ENCODE assay signal across 31 cellular contexts in the genomic region with DNA sequence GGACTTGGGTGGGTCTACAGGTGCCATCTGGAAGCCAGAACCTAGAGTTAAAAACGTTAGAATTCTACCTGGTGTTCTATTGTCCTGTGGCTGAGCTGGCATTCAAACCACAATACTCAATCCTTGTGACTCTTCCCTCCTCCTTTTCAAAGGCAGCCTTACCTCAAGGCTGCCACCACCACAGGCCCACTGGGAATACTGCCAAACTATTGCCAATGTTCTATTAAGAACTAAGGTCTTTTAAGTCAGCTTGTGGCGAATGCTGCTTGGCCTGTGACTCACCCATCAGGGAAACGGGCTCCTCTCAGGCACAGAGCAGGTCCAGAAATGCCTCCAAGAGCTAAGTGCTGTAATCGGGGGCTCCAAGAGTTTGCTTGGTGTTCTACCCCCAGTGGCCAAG.
"Had no signal": no experiment of that assay in that cellular context is flagged by ENCODE, and none has a peak within 500 bp of the region (broad histone marks: within the 10 kb centered on the region; RNA-seq: fewer than 3 reads in every experiment).

No MANE protein-coding gene starts in this region.

- H3K27ac ChIP-seq: ascending aorta, body of pancreas, breast epithelium, PC-9, RWPE1 had no signal

- H3K9me3 ChIP-seq: ascending aorta, body of pancreas had no signal

- H3K4me2 ChIP-seq: PC-9 had no signal

- DNase-seq: activated CD4-positive, alpha-beta T cell treated with anti-CD3 and anti-CD28 coated beads, Interleukin-2, amount 10 ng/mL, durations not matched to agents 24 days and 14 days; activated CD4-positive, alpha-beta T cell treated with anti-CD3 and anti-CD28 coated beads, Interleukin-2, amount 50 U/mL, for 4 hours; activated CD8-positive, alpha-beta T cell treated with anti-CD3 and anti-CD28 coated beads for 36 hours; activated effector memory CD4-positive, alpha-beta T cell treated with anti-CD3 and anti-CD28 coated beads, Interleukin-2, amount 50 U/mL, for 16 hours; activated naive CD4-positive, alpha-beta T cell; activated naive CD8-positive, alpha-beta T cell treated with anti-CD3 and anti-CD28 coated beads, Interleukin-2, amount 10 ng/mL, durations not matched to agents 7 days and 5 days; activated T-cell treated with anti-CD3 and anti-CD28 coated beads, Interleukin-2, amount 50 U/mL, for 1 hour; activated T-cell treated with anti-CD3 and anti-CD28 coated beads, Interleukin-2, amount 50 U/mL, for 72 hours; amygdala; body of pancreas; cerebellar nuclear complex; Kasumi-1; KBM-7; MM.1S; MV-4-11; NCI-H1092; NCI-H1417 treated with DMSO at 0.1 percent for 48 hours; NCI-H187 treated with DMSO at 0.1 percent for 48 hours; NCI-H2081; NCI-H2171 treated with DMSO at 0.1 percent for 48 hours; NCI-H2227 treated with DMSO at 0.1 percent for 48 hours; NCI-H446; NCI-H524; NK-92 treated with Interleukin-12 subunit alpha and Interleukin-12 subunit beta, amount 100 ng/mL, for 24 hours; PC-9; SW 1271 had no signal

- ATAC-seq: activated CD8-positive, alpha-beta T cell treated with anti-CD3 and anti-CD28 coated beads for 36 hours; activated T-cell treated with anti-CD3 and anti-CD28 coated beads, Interleukin-2, amount 50 U/mL, for 72 hours; activated T-helper 17 cell treated with anti-CD3 and anti-CD28 coated beads, Interleukin-2, amount 50 U/mL, for 72 hours; body of pancreas; Right ventricle myocardium inferior had no signal

- H3K4me3 ChIP-seq: ascending aorta, body of pancreas, breast epithelium, PC-9 had no signal

- H3K27me3 ChIP-seq: ascending aorta, body of pancreas, breast epithelium had no signal

- H3K4me1 ChIP-seq: ascending aorta, body of pancreas, breast epithelium had no signal

- H2AFZ ChIP-seq: PC-9 had no signal

- H3K36me3 ChIP-seq: ascending aorta, breast epithelium had no signal
